In the genomic region with DNA sequence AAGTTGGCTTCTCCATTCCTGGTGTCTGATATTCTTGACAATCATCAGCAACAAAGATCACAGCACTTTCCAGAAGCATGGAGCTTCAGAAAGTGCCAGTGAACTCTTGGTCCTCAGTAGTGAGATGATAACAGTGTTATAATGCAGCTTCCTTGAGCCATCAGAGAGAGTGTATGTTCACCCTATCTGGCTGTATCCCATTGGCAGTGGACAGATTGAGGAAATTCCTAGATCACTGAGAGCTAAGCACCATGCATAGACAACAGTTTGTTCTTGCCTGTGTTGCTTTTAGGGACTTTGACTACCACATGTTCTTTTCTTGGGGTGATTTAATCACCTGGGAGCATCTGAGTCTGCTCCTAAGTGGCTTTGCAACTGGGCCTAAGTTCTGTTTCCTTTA, we compare ENCODE assay signal across 16 cellular contexts.
"Had no signal": no experiment of that assay in that cellular context is flagged by ENCODE, and none has a peak within 500 bp of the region (broad histone marks: within the 10 kb centered on the region; RNA-seq: fewer than 3 reads in every experiment).

No MANE protein-coding gene starts in this region.

- ATAC-seq: activated CD4-positive, CD25-positive, alpha-beta regulatory T cell treated with anti-CD3 and anti-CD28 coated beads, Interleukin-2, amount 50 U/mL, for 24 hours; naive thymus-derived CD4-positive, alpha-beta T cell had no signal

- H3K4me3 Mint-ChIP-seq: activated T-helper 1 cell treated with anti-CD3 and anti-CD28 coated beads, Interleukin-12 subunit alpha, Interleukin-12 subunit beta, Interleukin-2, Interleukin-4 antibody, amounts not matched to agents 30 ng/mL and 10 ng/mL and 1 ng/mL, durations not matched to agents 14 hours and 24 hours and 36 hours; central memory CD8-positive, alpha-beta T cell; dendritic cell treated with granulocyte-macrophage colony-stimulating factor and Interleukin-4, amounts not matched to agents 40 ng/mL and 50 ng/mL, for 4 days; endodermal cell; immature natural killer cell; naive thymus-derived CD4-positive, alpha-beta T cell had no signal

- H3K27me3 Mint-ChIP-seq: central memory CD8-positive, alpha-beta T cell; dendritic cell treated with granulocyte-macrophage colony-stimulating factor and Interleukin-4, amounts not matched to agents 40 ng/mL and 50 ng/mL, for 4 days; naive thymus-derived CD4-positive, alpha-beta T cell had no signal

- DNase-seq: activated naive CD4-positive, alpha-beta T cell treated with Interleukin-2 at 50 U/mL for 16 hours; endodermal cell; immature natural killer cell; left cardiac atrium; naive thymus-derived CD4-positive, alpha-beta T cell; nucleus accumbens; small intestine; thyroid gland had no signal

- H3K27ac Mint-ChIP-seq: activated T-helper 1 cell treated with anti-CD3 and anti-CD28 coated beads, Interleukin-12 subunit alpha, Interleukin-12 subunit beta, Interleukin-2, Interleukin-4 antibody, amounts not matched to agents 30 ng/mL and 10 ng/mL and 1 ng/mL, durations not matched to agents 14 hours and 24 hours and 36 hours; dendritic cell treated with granulocyte-macrophage colony-stimulating factor and Interleukin-4, amounts not matched to agents 40 ng/mL and 50 ng/mL, for 4 days; endodermal cell had no signal

- H3K4me3 ChIP-seq: esophagus muscularis mucosa, lung, right atrium auricular region, thyroid gland, vagina had no signal

- H3K9me3 Mint-ChIP-seq: activated T-helper 1 cell treated with anti-CD3 and anti-CD28 coated beads, Interleukin-12 subunit alpha, Interleukin-12 subunit beta, Interleukin-2, Interleukin-4 antibody, amounts not matched to agents 30 ng/mL and 10 ng/mL and 1 ng/mL, durations not matched to agents 14 hours and 24 hours and 36 hours; central memory CD8-positive, alpha-beta T cell; dendritic cell treated with granulocyte-macrophage colony-stimulating factor and Interleukin-4, amounts not matched to agents 40 ng/mL and 50 ng/mL, for 4 days; endodermal cell; immature natural killer cell; naive thymus-derived CD4-positive, alpha-beta T cell had no signal

- H3K27ac ChIP-seq: right atrium auricular region, thyroid gland, vagina had no signal

- H3K9me3 ChIP-seq: esophagus muscularis mucosa, right atrium auricular region, thyroid gland, vagina had no signal

- H3K4me1 ChIP-seq: thyroid gland had no signal

- H3K27me3 ChIP-seq: esophagus muscularis mucosa, right atrium auricular region, thyroid gland, vagina had no signal

- H3K4me1 Mint-ChIP-seq: central memory CD8-positive, alpha-beta T cell; immature natural killer cell had no signal
